13 cellular contexts compared by ENCODE assay signal in the genomic region with DNA sequence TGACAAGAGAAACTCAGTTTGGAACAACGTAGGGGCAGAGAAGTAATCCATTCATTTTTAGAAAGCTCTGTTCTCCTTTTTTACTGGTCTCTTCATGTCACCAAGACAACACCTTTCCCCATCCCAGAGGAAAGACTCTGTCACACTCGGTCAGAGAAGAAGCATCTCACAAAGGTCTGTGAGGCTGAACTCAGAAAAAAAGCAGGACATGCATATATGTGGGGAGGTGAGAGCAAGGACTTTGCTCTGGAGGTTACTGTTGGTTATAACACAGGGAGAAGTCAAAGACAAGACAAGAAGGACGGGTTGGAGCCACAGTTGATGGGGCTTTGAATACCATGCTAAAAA.
"Had no signal": no experiment of that assay in that cellular context is flagged by ENCODE, and none has a peak within 500 bp of the region (broad histone marks: within the 10 kb centered on the region; RNA-seq: fewer than 3 reads in every experiment).

No MANE protein-coding gene starts in this region.

- H3K36me3 Mint-ChIP-seq: stimulated activated effector memory CD8-positive, alpha-beta T cell treated with anti-CD3 and anti-CD28 coated beads, Interleukin-12 subunit alpha, Interleukin-12 subunit beta, amount 100 ng/mL, for 72 hours had no signal

- ATAC-seq: stimulated activated effector memory CD8-positive, alpha-beta T cell treated with anti-CD3 and anti-CD28 coated beads, Interleukin-12 subunit alpha, Interleukin-12 subunit beta, amount 100 ng/mL, for 72 hours; T-helper 17 cell had no signal

- FAIRE-seq: small intestine, TTC549 had no signal

- H3K9me3 Mint-ChIP-seq: central memory CD8-positive, alpha-beta T cell; stimulated activated effector memory CD8-positive, alpha-beta T cell treated with anti-CD3 and anti-CD28 coated beads, Interleukin-12 subunit alpha, Interleukin-12 subunit beta, amount 100 ng/mL, for 72 hours had no signal

- H3K27me3 Mint-ChIP-seq: central memory CD8-positive, alpha-beta T cell; T-helper 17 cell had no signal

- H3K27me3 ChIP-seq: adrenal gland, ovary, upper lobe of left lung had no signal

- H3K36me3 ChIP-seq: adrenal gland, ovary, upper lobe of left lung had no signal

- DNase-seq: activated CD4-positive, alpha-beta T cell treated with anti-CD3 and anti-CD28 coated beads, Interleukin-2, amount 50 U/mL, for 1 hour; activated naive CD4-positive, alpha-beta T cell treated with anti-CD3 and anti-CD28 coated beads, Interleukin-2, amount 50 U/mL, for 16 hours; activated T-cell treated with anti-CD3 and anti-CD28 coated beads for 4 hours; adrenal gland; effector memory CD4-positive, alpha-beta T cell; ovary; small intestine; T-helper 17 cell had no signal

- H3K27ac Mint-ChIP-seq: activated T-helper 2 cell treated with anti-CD3 and anti-CD28 coated beads, Interferon-gamma antibody, Interleukin-2, Interleukin-4, amounts not matched to agents 10 μg/mL and 5 μg/mL and 100 μg/mL, durations not matched to agents 14 hours and 24 hours and 36 hours; stimulated activated effector memory CD8-positive, alpha-beta T cell treated with anti-CD3 and anti-CD28 coated beads, Interleukin-12 subunit alpha, Interleukin-12 subunit beta, amount 100 ng/mL, for 72 hours; T-helper 17 cell had no signal

- H3K27ac ChIP-seq: adrenal gland, ovary had no signal

- H3K4me3 ChIP-seq: adrenal gland, ovary, upper lobe of left lung had no signal

- H3K9me3 ChIP-seq: adrenal gland, ovary, upper lobe of left lung had no signal

- H3K4me3 Mint-ChIP-seq: central memory CD8-positive, alpha-beta T cell; stimulated activated effector memory CD8-positive, alpha-beta T cell treated with anti-CD3 and anti-CD28 coated beads, Interleukin-12 subunit alpha, Interleukin-12 subunit beta, amount 100 ng/mL, for 72 hours; T-helper 17 cell had no signal
